Comparison of ENCODE assay signal across 3 cellular contexts in genomic region chr6:19349429-19349828, GRCh38.
TF ChIP-seq lines count a peak whose summit lies in the region.

No MANE protein-coding gene starts in this region.

TF ChIP-seq in SK-N-SH treated with all-trans-retinoic acid at 6 μM for 48 hours, 23 proteins besides CTCF, POLR2A, EP300 and RAD21 (continued from another document):
- no peak for TF ChIP-seq TSHZ2 (CRISPR knock-in tag; IDR thresholded peaks at IDR 0.05)
TF ChIP-seq in SK-N-SH treated with all-trans-retinoic acid at 6 μM for 48 hours: peak in this region for 1.

TF ChIP-seq in SK-N-SH, 30 proteins besides CTCF, POLR2A, EP300 and RAD21 (continued from another document):
- TF ChIP-seq EZH2phosphoT487 (IDR thresholded peaks at IDR 0.05; ENCODE audit: borderline replicate concordance, low read depth): no peak
- no peak for TF ChIP-seq MXI1 (IDR thresholded peaks at IDR 0.05; ENCODE audit: low read depth, low read length)
- no peak for TF ChIP-seq YY1 (IDR thresholded peaks at IDR 0.05; ENCODE audit: low read depth)
- TF ChIP-seq USF2 (IDR thresholded peaks at IDR 0.05; ENCODE audit: borderline replicate concordance, low read depth, low read length): no peak
- TF ChIP-seq SMC3 (IDR thresholded peaks at IDR 0.05; ENCODE audit: low read depth, low read length): no peak
- TF ChIP-seq NRF1 (IDR thresholded peaks at IDR 0.05; ENCODE audit: low read depth, low read length): no peak
- no peak for TF ChIP-seq FOXJ3 (CRISPR knock-in tag; IDR thresholded peaks at IDR 0.05)
- no peak for TF ChIP-seq RCOR1 (IDR thresholded peaks at IDR 0.05; ENCODE audit: low read length)
- TF ChIP-seq IRF3 (IDR thresholded peaks at IDR 0.05; ENCODE audit: low read depth, low read length): no peak
- TF ChIP-seq ZBTB33 (IDR thresholded peaks at IDR 0.05; ENCODE audit: borderline replicate concordance, low read depth): no peak

TF ChIP-seq in WTC11, 78 proteins besides CTCF, POLR2A, EP300 and RAD21:
- TF ChIP-seq E2F4 (CRISPR knock-in tag; IDR thresholded peaks at IDR 0.05; ENCODE audit: borderline replicate concordance, low read depth) (no peak), USF2 (CRISPR knock-in tag; IDR thresholded peaks at IDR 0.05) (no peak), HMGA2 (CRISPR knock-in tag; IDR thresholded peaks at IDR 0.05) (no peak), PRRX2 (CRISPR knock-in tag; IDR thresholded peaks at IDR 0.05) (no peak), GTF2I (CRISPR knock-in tag; conservative IDR thresholded peaks at IDR 0.05) (peak; percentile 68; the same call in 1 of the 2 replicates), AR (CRISPR knock-in tag; IDR thresholded peaks at IDR 0.05) (no peak), NFYB (CRISPR knock-in tag; conservative IDR thresholded peaks at IDR 0.05; ENCODE audit: low read depth) (no peak)
